ENCODE assay signal across 21 cellular contexts in the genomic region with DNA sequence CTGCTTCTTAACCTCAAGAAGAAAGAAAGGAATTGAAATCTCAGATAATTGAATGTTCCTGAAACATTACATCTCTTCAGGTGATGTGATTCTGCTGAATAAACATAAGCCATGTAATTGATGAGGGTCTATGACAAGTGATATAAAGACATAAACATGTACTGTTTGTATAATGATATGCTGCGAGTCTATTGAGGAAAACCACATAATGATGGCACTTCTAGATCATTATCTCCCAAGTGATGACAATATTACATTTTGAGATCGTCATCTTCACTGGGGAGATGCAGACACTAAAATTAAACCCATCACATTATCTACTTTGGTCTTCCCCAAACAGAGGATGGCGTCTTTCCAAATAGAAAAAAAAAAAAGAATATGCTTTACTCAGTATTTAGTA. TPM values are rescaled to one million over a fixed set of nuclear protein-coding genes. Genes with fewer than 3 reads are reported as not detected.
DNase-seq lines count a peak whose midpoint lies in the region; ATAC-seq and TF ChIP-seq lines count a peak whose summit lies in the region.
"Had no signal": no experiment of that assay in that cellular context is flagged by ENCODE, and none has a peak within 500 bp of the region (broad histone marks: within the 10 kb centered on the region; RNA-seq: fewer than 3 reads in every experiment).

No MANE protein-coding gene starts in this region.

- H3K36me3 ChIP-seq in left ventricle myocardium inferior: no peaks in the 10 kb centered on the region
- no peaks in the 10 kb centered on the region for H3K36me3 ChIP-seq in esophagus squamous epithelium
- H3K36me3 ChIP-seq in uterus: no peaks in the 10 kb centered on the region
- H3K36me3 ChIP-seq in testis (ENCODE audit: low read depth, missing control alignments): no peaks in the 10 kb centered on the region
- no peaks in the 10 kb centered on the region for H3K36me3 ChIP-seq in tibial artery
- H3K36me3 ChIP-seq: prostate gland, SJSA1, tibial nerve had no signal

- H3K4me1 ChIP-seq in left ventricle myocardium inferior (peaks cover 9% of the 10 kb centered on the region), esophagus squamous epithelium (no peaks in the 10 kb centered on the region), uterus (no peaks in the 10 kb centered on the region), testis (no peaks in the 10 kb centered on the region), tibial artery (no peaks in the 10 kb centered on the region)
- H3K4me1 ChIP-seq: foreskin keratinocyte, SJSA1, tibial nerve had no signal

- no peak for ATAC-seq in left ventricle myocardium superior
- ATAC-seq in GM18858 (IDR thresholded peaks at IDR 0.05; ENCODE audit: unreplicated experiment): no peak
- ATAC-seq: activated naive CD4-positive, alpha-beta T cell treated with anti-CD3 and anti-CD28 coated beads, Interleukin-2, amount 50 U/mL, for 72 hours; foreskin keratinocyte; Panc1 had no signal

- H3K9me3 ChIP-seq in left ventricle myocardium inferior (replicated peaks) (no peaks in the 10 kb centered on the region), esophagus squamous epithelium (no peaks in the 10 kb centered on the region), uterus (no peaks in the 10 kb centered on the region), testis (no peaks in the 10 kb centered on the region), tibial artery (no peaks in the 10 kb centered on the region)
- H3K9me3 ChIP-seq: prostate gland, SJSA1, tibial nerve had no signal

- H3K27me3 ChIP-seq in left ventricle myocardium inferior (ENCODE audit: low read depth) (no peaks in the 10 kb centered on the region), esophagus squamous epithelium (no peaks in the 10 kb centered on the region), uterus (no peaks in the 10 kb centered on the region), testis (no peaks in the 10 kb centered on the region), tibial artery (no peaks in the 10 kb centered on the region)
- H3K27me3 ChIP-seq: foreskin keratinocyte, SJSA1, tibial nerve had no signal

- WGBS in esophagus squamous epithelium, 2 donors: 46 to 51% methylated on average over 3 of the region's 3 CpGs
- WGBS in testis, 2 donors: 61 to 66% methylated on average over 3 of the region's 3 CpGs

- TF ChIP-seq CTCF in left ventricle myocardium inferior (IDR thresholded peaks at IDR 0.05; ENCODE audit: borderline replicate concordance) (no peak), esophagus squamous epithelium (IDR thresholded peaks at IDR 0.05) (no peak), uterus (IDR thresholded peaks at IDR 0.05) (no peak), testis (IDR thresholded peaks at IDR 0.05) (no peak), tibial artery (IDR thresholded peaks at IDR 0.05) (no peak)

- H3K27ac ChIP-seq in left ventricle myocardium inferior (replicated peaks) (peak overlapping the region; percentile 81), esophagus squamous epithelium (peak overlapping the region in 3 of 4 donors; percentile 42 to 68 (median 59)), uterus (peak overlapping the region; percentile 29 to 78), testis (no peak overlapping the region), tibial artery (no peak overlapping the region)
- H3K27ac ChIP-seq: C4-2B, foreskin keratinocyte, SJSA1 had no signal

- intact Hi-C loops in left ventricle myocardium inferior (cut with micrococcal nuclease) (no loop called here), left ventricle myocardium superior (cut with micrococcal nuclease) (no loop called here), esophagus squamous epithelium (cut with DNase I) (no loop called here), uterus (cut with DNase I; ENCODE audit: low total_unique reads) (no loop called here), testis (cut with DNase I; ENCODE audit: low total_unique reads) (no loop called here), tibial artery (cut with DNase I; ENCODE audit: low total_unique reads) (no loop called here)

- TF ChIP-seq POLR2A in esophagus squamous epithelium (IDR thresholded peaks at IDR 0.05) (no peak), uterus (IDR thresholded peaks at IDR 0.05) (no peak), testis (IDR thresholded peaks at IDR 0.05) (no peak)

- DNase-seq in left ventricle myocardium inferior: no peak
- DNase-seq in left ventricle myocardium superior: no peak
- DNase-seq in NCI-H2227 (lab: John Stamatoyannopoulos, UW; ENCODE audit: unreplicated experiment): peak; percentile 25
- no peak for DNase-seq in esophagus squamous epithelium (lab: John Stamatoyannopoulos, UW)
- no peak for DNase-seq in uterus
- no peak for DNase-seq in testis
- no peak for DNase-seq in tibial artery
- DNase-seq: activated CD4-positive, alpha-beta T cell treated with anti-CD3 and anti-CD28 coated beads, Interleukin-2, amount 10 ng/mL, durations not matched to agents 7 days and 5 days; aorta; EL; foreskin keratinocyte; hypothalamus; Karpas-422; stimulated activated CD4-positive, alpha-beta T cell treated with anti-CD3 and anti-CD28 coated beads, Interleukin-2, amount 100 ng/mL, for 48 hours had no signal

- H3K4me3 ChIP-seq in left ventricle myocardium inferior: peak overlapping the region; percentile 57
- H3K4me3 ChIP-seq in esophagus squamous epithelium: peak overlapping the region in 1 of 4 donors; percentile 44
- H3K4me3 ChIP-seq in uterus: no peak overlapping the region
- no peak overlapping the region for H3K4me3 ChIP-seq in testis
- no peak overlapping the region for H3K4me3 ChIP-seq in tibial artery
- H3K4me3 ChIP-seq: SJSA1 had no signal

RNA-seq across cellular contexts. Expression of a gene that starts 0.5 kb away (rescaled TPM):
- 38.7 TPM for total RNA-seq in left ventricle myocardium inferior
- 34.4 TPM for total RNA-seq in left ventricle myocardium superior
- 10 to 100 TPM in 2 of 4 donors, 1 to 10 TPM in 2; 4.0 to 22.9 (median 7.4) TPM for total RNA-seq in esophagus squamous epithelium
- total RNA-seq in uterus: 100 to 1,000 TPM in 1 of 4 donors, 10 to 100 TPM in 3; 36.8 to 107 (median 63.1) TPM
- total RNA-seq in testis: 10 to 100 TPM in 1 of 2 donors, 1 to 10 TPM in 1; 7.2 to 10.9 TPM
- polyA plus RNA-seq in testis (ENCODE audit: insufficient read depth, low read depth, low replicate concordance): 5.3 TPM
- total RNA-seq: activated CD4-positive, alpha-beta T cell treated with anti-CD3 and anti-CD28 coated beads, Interleukin-2, amount 10 ng/mL, durations not matched to agents 7 days and 5 days; activated naive CD4-positive, alpha-beta T cell treated with anti-CD3 and anti-CD28 coated beads, Interleukin-2, amount 50 U/mL, for 72 hours had no signal

Comparison
In these comparisons a context has a peak if more than half of its experiments do, and no peak if none do; other contexts are left out.
1. H3K27ac ChIP-seq: peak in left ventricle myocardium inferior (single experiment), esophagus squamous epithelium (3 of 4) and uterus (2 of 2); none in testis (0 of 2) and tibial artery (0 of 2).